In genomic region chr2:231713738-231714638, GRCh38 we compare ENCODE assay signal across 8 cellular contexts. TPM values are rescaled to one million over a fixed set of nuclear protein-coding genes. Genes with fewer than 3 reads are reported as not detected.
A peak's percentile ranks its signal among the peaks of the same experiment; 100 is the strongest.
DNase-seq lines count a peak whose midpoint lies in the region; ATAC-seq and TF ChIP-seq lines count a peak whose summit lies in the region.

No MANE protein-coding gene starts in this region.

- H3K27ac Mint-ChIP-seq in T-helper 17 cell = peak overlapping the region; percentile 97

- peaks cover 9% of the 10 kb centered on the region for H3K36me3 Mint-ChIP-seq in T-helper 17 cell (ENCODE audit: low read depth)

- peak; percentile 97 for TF ChIP-seq CTCF in BE2C (IDR thresholded peaks at IDR 0.05; ENCODE audit: low read depth, low read length)

- peak overlapping the region; percentile 55 for H3K27ac ChIP-seq in right cardiac atrium (ENCODE audit: low read length)
- peak overlapping the region in 1 of 2 donors; percentile 15 for H3K27ac ChIP-seq in aorta (ENCODE audit: low read depth in 1 of 2, low read length in 2 of 2)

- DNase-seq in BE2C = peak; percentile 96
- peak; percentile 94 for DNase-seq in NCI-H1694 (lab: John Stamatoyannopoulos, UW)
- peak; percentile 83 to 93 (median 85) for DNase-seq in T-helper 17 cell
- DNase-seq in anterior cingulate cortex (lab: John Stamatoyannopoulos, UW) = peak in 53 of 58 donors; percentile 21 to 84 (median 66)
- peak; percentile 90 to 96 (median 96) for DNase-seq in right cardiac atrium
- DNase-seq in renal cortical epithelial cell (ENCODE audit: low read depth) = peak; percentile 70
- peak; percentile 93 to 96 for DNase-seq in aorta

- ATAC-seq in GM21526 (IDR thresholded peaks at IDR 0.05; ENCODE audit: low FRiP score, unreplicated experiment) (peak; percentile 23), T-helper 17 cell (peak; percentile 52), right cardiac atrium (peak; percentile 44 to 47), aorta (ENCODE audit: low FRiP score) (peak; percentile 52)

- 17% methylated on average over 15 of the region's 15 CpGs for WGBS in right cardiac atrium
- WGBS in aorta, 2 donors = 15% methylated on average over 15 of the region's 15 CpGs

- H3K27me3 ChIP-seq in BE2C (no peaks in the 10 kb centered on the region), right cardiac atrium (ENCODE audit: control insufficient read depth, insufficient read depth) (no peaks in the 10 kb centered on the region), aorta (ENCODE audit: control insufficient read depth in 1 of 2, insufficient read depth in 2 of 2, low read length in 1 of 2) (no peaks in the 10 kb centered on the region)

- H3K9me3 ChIP-seq in BE2C = no peaks in the 10 kb centered on the region
- H3K9me3 ChIP-seq in T-helper 17 cell (ENCODE audit: control insufficient read depth, low read length, poor library complexity, severe bottlenecking) = no peaks in the 10 kb centered on the region
- no peaks in the 10 kb centered on the region for H3K9me3 ChIP-seq in right cardiac atrium (ENCODE audit: control insufficient read depth, low read length)
- no peaks in the 10 kb centered on the region for H3K9me3 ChIP-seq in aorta (ENCODE audit: control insufficient read depth, low read length)

- peak overlapping the region; percentile 12; the same call in 1 of the 2 replicates for H3K4me3 ChIP-seq in BE2C (ENCODE audit: low read depth, low read length)
- no peak overlapping the region for H3K4me3 ChIP-seq in right cardiac atrium (ENCODE audit: low read length)
- H3K4me3 ChIP-seq in aorta (ENCODE audit: low read length in 2 of 2) = no peak overlapping the region

- intact Hi-C loops in right cardiac atrium (cut with DNase I) = loop anchor here in 3 of 4 donors (2.0 to 5.0 kb wide), 4 partner anchors 33 to 102 kb away; no protein-coding TSS in a partner anchor
- intact Hi-C loops in aorta (cut with DNase I) = loop anchor here in 1 of 2 donors (1.0 kb wide), 1 partner anchor 37 kb away; no protein-coding TSS in a partner anchor

- H3K4me3 Mint-ChIP-seq in T-helper 17 cell = peak overlapping the region; percentile 89

- H3K4me1 ChIP-seq in BE2C (peaks cover 7% of the 10 kb centered on the region), right cardiac atrium (ENCODE audit: control insufficient read depth, insufficient read depth, low read length) (peaks cover 10% of the 10 kb centered on the region), aorta (ENCODE audit: control insufficient read depth in 1 of 2, insufficient read depth in 2 of 2, low read length in 2 of 2) (no peaks in the 10 kb centered on the region)

- H3K4me1 Mint-ChIP-seq in T-helper 17 cell = peaks cover 30% of the 10 kb centered on the region

- no peaks in the 10 kb centered on the region for H3K27me3 Mint-ChIP-seq in T-helper 17 cell

- H3K36me3 ChIP-seq in BE2C (peaks cover 58% of the 10 kb centered on the region), aorta (ENCODE audit: control insufficient read depth in 1 of 2, insufficient read depth in 2 of 2, low read length in 1 of 2) (peaks cover 0 to 3% of the 10 kb centered on the region in 2 donors)

RNA-seq across cellular contexts. Expression of gene PTMA, which starts 5.7 kb away (rescaled TPM):
- 1,938 TPM for polyA plus RNA-seq in BE2C (2012; ENCODE audit: insufficient read depth, insufficient read length, low read depth)
- total RNA-seq in T-helper 17 cell (1,000 to 10,000 TPM; 1,121 to 1,256 TPM), right cardiac atrium (100 to 1,000 TPM; 231 to 324 (median 314) TPM), renal cortical epithelial cell (594 and 977 TPM in 2 replicates), aorta (100 to 1,000 TPM; 792 to 882 TPM)
- polyA plus RNA-seq in right cardiac atrium (480 TPM), aorta (1,000 to 10,000 TPM; 1,255 to 2,243 TPM)
